9 cellular contexts compared by ENCODE assay signal in genomic region chrX:112832481-112833095, GRCh38. TPM values are rescaled to one million over a fixed set of nuclear protein-coding genes. Genes with fewer than 3 reads are reported as not detected.
DNase-seq lines count a peak whose midpoint lies in the region; ATAC-seq, FAIRE-seq and TF ChIP-seq lines count a peak whose summit lies in the region.
"Had no signal": no experiment of that assay in that cellular context is flagged by ENCODE, and none has a peak within 500 bp of the region (broad histone marks: within the 10 kb centered on the region; RNA-seq: fewer than 3 reads in every experiment).

No MANE protein-coding gene starts in this region.

- DNase-seq in GM12891 (ENCODE audit: insufficient read length, low spot score) (no peak), NCI-H2171 (lab: John Stamatoyannopoulos, UW) (peak; percentile 82), bronchial epithelial cell (ENCODE audit: low read depth) (peak; percentile 69), nephron progenitor cell (no peak), globus pallidus (ENCODE audit: low spot score) (no peak), HuH-7 (ENCODE audit: low spot score) (no peak), epidermal melanocyte (ENCODE audit: insufficient read length, low spot score) (no peak)
- DNase-seq: C1 segment of cervical spinal cord had no signal

- H3K36me3 ChIP-seq in bronchial epithelial cell (ENCODE audit: control insufficient read depth, insufficient read depth, low read length): no peaks in the 10 kb centered on the region

- no peak overlapping the region for H3K4me3 Mint-ChIP-seq in nephron progenitor cell

- TF ChIP-seq CTCF in bronchial epithelial cell (IDR thresholded peaks at IDR 0.05; ENCODE audit: insufficient read depth, low read length, severe bottlenecking) (no peak), nephron progenitor cell (IDR thresholded peaks at IDR 0.05) (no peak)

- peaks cover 62% of the 10 kb centered on the region for H3K4me1 Mint-ChIP-seq in nephron progenitor cell

- TF ChIP-seq POLR2A in GM12891 (IDR thresholded peaks at IDR 0.05; ENCODE audit: low read depth, low read length): no peak

- H3K27me3 Mint-ChIP-seq in nephron progenitor cell (ENCODE audit: low read depth, poor library complexity): peaks cover 3% of the 10 kb centered on the region

- no peak overlapping the region for H3K4me3 ChIP-seq in bronchial epithelial cell (ENCODE audit: low read depth, low read length)

- H3K9me3 Mint-ChIP-seq in nephron progenitor cell: no peaks in the 10 kb centered on the region

- H3K27me3 ChIP-seq in bronchial epithelial cell (ENCODE audit: control insufficient read depth, insufficient read depth, low read length): no peaks in the 10 kb centered on the region

- ATAC-seq in HG03521 (IDR thresholded peaks at IDR 0.05; ENCODE audit: unreplicated experiment): no peak

- peaks cover 50% of the 10 kb centered on the region for H3K36me3 Mint-ChIP-seq in nephron progenitor cell (ENCODE audit: low read depth)

- peak overlapping the region; percentile 74 for H3K27ac Mint-ChIP-seq in nephron progenitor cell

- peak; percentile 74 for FAIRE-seq in GM12891 (lab: Jason Lieb, UNC)
- FAIRE-seq in bronchial epithelial cell (lab: Jason Lieb, UNC): no peak

TF ChIP-seq in GM12891, 5 proteins besides CTCF, POLR2A, EP300 and RAD21:
- no peak for TF ChIP-seq POU2F2 (IDR thresholded peaks at IDR 0.05; ENCODE audit: low read depth, low read length)
- TF ChIP-seq POLR2AphosphoS5 (IDR thresholded peaks at IDR 0.05; ENCODE audit: low read depth, low read length): no peak
- TF ChIP-seq SPI1 (IDR thresholded peaks at IDR 0.05; ENCODE audit: low read depth, low read length): no peak
- TF ChIP-seq PAX5 (IDR thresholded peaks at IDR 0.05; ENCODE audit: insufficient read depth, low read length, severe bottlenecking): no peak
- no peak for TF ChIP-seq TAF1 (IDR thresholded peaks at IDR 0.05; ENCODE audit: low read depth, low read length)

RNA-seq across cellular contexts. Expression of gene AMOT, which starts 8.0 kb away (rescaled TPM):
- polyA plus RNA-seq in GM12891 (2012; ENCODE audit: low read depth, missing spikeins): 0.91 TPM
- total RNA-seq in bronchial epithelial cell: under 0.01 TPM in 1 of 2 replicates, not detected in the other

Comparison
In these comparisons a context has a peak if more than half of its experiments do, and no peak if none do; other contexts are left out.
1. DNase-seq: peak in NCI-H2171 (single experiment) and bronchial epithelial cell (single experiment); none in GM12891 (single experiment), nephron progenitor cell (single experiment), globus pallidus (single experiment), HuH-7 (single experiment) and epidermal melanocyte (single experiment).